ENCODE assay signal across 1 cellular context in genomic region chr14:99034711-99035171, GRCh38.
TF ChIP-seq lines count a peak whose summit lies in the region.

No MANE protein-coding gene starts in this region.

TF ChIP-seq in GM23338, 12 proteins besides CTCF, POLR2A, EP300 and RAD21 (continued from another document):
- TF ChIP-seq, protein P1, sequence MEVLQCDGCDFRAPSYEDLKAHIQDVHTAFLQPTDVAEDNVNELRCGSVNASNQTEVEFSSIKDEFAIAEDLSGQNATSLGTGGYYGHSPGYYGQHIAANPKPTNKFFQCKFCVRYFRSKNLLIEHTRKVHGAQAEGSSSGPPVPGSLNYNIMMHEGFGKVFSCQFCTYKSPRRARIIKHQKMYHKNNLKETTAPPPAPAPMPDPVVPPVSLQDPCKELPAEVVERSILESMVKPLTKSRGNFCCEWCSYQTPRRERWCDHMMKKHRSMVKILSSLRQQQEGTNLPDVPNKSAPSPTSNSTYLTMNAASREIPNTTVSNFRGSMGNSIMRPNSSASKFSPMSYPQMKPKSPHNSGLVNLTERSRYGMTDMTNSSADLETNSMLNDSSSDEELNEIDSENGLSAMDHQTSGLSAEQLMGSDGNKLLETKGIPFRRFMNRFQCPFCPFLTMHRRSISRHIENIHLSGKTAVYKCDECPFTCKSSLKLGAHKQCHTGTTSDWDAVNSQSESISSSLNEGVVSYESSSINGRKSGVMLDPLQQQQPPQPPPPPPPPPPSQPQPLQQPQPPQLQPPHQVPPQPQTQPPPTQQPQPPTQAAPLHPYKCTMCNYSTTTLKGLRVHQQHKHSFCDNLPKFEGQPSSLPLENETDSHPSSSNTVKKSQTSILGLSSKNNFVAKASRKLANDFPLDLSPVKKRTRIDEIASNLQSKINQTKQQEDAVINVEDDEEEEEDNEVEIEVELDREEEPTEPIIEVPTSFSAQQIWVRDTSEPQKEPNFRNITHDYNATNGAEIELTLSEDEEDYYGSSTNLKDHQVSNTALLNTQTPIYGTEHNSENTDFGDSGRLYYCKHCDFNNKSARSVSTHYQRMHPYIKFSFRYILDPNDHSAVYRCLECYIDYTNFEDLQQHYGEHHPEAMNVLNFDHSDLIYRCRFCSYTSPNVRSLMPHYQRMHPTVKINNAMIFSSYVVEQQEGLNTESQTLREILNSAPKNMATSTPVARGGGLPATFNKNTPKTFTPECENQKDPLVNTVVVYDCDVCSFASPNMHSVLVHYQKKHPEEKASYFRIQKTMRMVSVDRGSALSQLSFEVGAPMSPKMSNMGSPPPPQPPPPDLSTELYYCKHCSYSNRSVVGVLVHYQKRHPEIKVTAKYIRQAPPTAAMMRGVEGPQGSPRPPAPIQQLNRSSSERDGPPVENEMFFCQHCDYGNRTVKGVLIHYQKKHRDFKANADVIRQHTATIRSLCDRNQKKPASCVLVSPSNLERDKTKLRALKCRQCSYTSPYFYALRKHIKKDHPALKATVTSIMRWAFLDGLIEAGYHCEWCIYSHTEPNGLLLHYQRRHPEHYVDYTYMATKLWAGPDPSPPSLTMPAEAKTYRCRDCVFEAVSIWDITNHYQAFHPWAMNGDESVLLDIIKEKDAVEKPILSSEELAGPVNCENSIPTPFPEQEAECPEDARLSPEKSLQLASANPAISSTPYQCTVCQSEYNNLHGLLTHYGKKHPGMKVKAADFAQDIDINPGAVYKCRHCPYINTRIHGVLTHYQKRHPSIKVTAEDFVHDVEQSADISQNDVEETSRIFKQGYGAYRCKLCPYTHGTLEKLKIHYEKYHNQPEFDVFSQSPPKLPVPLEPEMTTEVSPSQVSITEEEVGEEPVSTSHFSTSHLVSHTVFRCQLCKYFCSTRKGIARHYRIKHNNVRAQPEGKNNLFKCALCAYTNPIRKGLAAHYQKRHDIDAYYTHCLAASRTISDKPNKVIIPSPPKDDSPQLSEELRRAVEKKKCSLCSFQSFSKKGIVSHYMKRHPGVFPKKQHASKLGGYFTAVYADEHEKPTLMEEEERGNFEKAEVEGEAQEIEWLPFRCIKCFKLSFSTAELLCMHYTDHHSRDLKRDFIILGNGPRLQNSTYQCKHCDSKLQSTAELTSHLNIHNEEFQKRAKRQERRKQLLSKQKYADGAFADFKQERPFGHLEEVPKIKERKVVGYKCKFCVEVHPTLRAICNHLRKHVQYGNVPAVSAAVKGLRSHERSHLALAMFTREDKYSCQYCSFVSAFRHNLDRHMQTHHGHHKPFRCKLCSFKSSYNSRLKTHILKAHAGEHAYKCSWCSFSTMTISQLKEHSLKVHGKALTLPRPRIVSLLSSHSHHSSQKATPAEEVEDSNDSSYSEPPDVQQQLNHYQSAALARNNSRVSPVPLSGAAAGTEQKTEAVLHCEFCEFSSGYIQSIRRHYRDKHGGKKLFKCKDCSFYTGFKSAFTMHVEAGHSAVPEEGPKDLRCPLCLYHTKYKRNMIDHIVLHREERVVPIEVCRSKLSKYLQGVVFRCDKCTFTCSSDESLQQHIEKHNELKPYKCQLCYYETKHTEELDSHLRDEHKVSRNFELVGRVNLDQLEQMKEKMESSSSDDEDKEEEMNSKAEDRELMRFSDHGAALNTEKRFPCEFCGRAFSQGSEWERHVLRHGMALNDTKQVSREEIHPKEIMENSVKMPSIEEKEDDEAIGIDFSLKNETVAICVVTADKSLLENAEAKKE (CRISPR knock-in tag; IDR thresholded peaks at IDR 0.05): no peak
- TF ChIP-seq, protein P2, sequence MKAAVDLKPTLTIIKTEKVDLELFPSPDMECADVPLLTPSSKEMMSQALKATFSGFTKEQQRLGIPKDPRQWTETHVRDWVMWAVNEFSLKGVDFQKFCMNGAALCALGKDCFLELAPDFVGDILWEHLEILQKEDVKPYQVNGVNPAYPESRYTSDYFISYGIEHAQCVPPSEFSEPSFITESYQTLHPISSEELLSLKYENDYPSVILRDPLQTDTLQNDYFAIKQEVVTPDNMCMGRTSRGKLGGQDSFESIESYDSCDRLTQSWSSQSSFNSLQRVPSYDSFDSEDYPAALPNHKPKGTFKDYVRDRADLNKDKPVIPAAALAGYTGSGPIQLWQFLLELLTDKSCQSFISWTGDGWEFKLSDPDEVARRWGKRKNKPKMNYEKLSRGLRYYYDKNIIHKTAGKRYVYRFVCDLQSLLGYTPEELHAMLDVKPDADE (IDR thresholded peaks at IDR 0.05): no peak
- TF ChIP-seq, protein P3, sequence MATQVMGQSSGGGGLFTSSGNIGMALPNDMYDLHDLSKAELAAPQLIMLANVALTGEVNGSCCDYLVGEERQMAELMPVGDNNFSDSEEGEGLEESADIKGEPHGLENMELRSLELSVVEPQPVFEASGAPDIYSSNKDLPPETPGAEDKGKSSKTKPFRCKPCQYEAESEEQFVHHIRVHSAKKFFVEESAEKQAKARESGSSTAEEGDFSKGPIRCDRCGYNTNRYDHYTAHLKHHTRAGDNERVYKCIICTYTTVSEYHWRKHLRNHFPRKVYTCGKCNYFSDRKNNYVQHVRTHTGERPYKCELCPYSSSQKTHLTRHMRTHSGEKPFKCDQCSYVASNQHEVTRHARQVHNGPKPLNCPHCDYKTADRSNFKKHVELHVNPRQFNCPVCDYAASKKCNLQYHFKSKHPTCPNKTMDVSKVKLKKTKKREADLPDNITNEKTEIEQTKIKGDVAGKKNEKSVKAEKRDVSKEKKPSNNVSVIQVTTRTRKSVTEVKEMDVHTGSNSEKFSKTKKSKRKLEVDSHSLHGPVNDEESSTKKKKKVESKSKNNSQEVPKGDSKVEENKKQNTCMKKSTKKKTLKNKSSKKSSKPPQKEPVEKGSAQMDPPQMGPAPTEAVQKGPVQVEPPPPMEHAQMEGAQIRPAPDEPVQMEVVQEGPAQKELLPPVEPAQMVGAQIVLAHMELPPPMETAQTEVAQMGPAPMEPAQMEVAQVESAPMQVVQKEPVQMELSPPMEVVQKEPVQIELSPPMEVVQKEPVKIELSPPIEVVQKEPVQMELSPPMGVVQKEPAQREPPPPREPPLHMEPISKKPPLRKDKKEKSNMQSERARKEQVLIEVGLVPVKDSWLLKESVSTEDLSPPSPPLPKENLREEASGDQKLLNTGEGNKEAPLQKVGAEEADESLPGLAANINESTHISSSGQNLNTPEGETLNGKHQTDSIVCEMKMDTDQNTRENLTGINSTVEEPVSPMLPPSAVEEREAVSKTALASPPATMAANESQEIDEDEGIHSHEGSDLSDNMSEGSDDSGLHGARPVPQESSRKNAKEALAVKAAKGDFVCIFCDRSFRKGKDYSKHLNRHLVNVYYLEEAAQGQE (IDR thresholded peaks at IDR 0.05; ENCODE audit: unreplicated experiment): no peak
- no peak for TF ChIP-seq CREB1 (CRISPR knock-in tag; IDR thresholded peaks at IDR 0.05; ENCODE audit: low read depth)
- TF ChIP-seq JUNB (IDR thresholded peaks at IDR 0.05; ENCODE audit: unreplicated experiment): no peak
- no peak for TF ChIP-seq STAT1 (IDR thresholded peaks at IDR 0.05; ENCODE audit: unreplicated experiment)
- no peak for TF ChIP-seq POLR2AphosphoS5 (IDR thresholded peaks at IDR 0.05; ENCODE audit: low read depth)
- no peak for TF ChIP-seq NANOG (IDR thresholded peaks at IDR 0.05; ENCODE audit: borderline replicate concordance)
- no peak for TF ChIP-seq ZNF114 (CRISPR knock-in tag; IDR thresholded peaks at IDR 0.05)
